In the genomic region with DNA sequence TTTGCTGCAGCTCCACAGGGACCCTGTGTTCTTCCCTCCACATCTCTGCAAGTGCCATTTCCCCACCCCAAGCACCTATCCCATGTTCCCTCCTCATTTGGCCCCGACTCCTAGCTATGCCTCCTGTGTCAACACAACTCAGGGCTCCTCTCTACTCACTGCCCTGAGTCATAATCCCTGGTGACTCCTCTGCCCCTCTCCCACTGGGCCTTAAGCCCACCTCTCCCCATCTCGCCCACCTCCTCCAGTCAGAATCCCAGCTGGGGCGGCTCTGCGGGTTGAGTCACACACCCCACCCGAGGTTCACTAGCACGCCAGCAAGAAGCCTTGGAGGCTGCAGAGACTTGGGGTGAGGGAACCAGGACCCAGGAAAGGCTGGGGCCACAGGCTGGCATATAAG, we compare ENCODE assay signal across 18 cellular contexts.
A peak's percentile ranks its signal among the peaks of the same experiment; 100 is the strongest.
DNase-seq lines count a peak whose midpoint lies in the region; TF ChIP-seq lines count a peak whose summit lies in the region.
"Had no signal": no experiment of that assay in that cellular context is flagged by ENCODE, and none has a peak within 500 bp of the region (broad histone marks: within the 10 kb centered on the region; RNA-seq: fewer than 3 reads in every experiment).

No MANE protein-coding gene starts in this region.

- TF ChIP-seq CTCF in AG10803 (conservative IDR thresholded peaks at IDR 0.05; ENCODE audit: low read length) (no peak), chondrocyte (IDR thresholded peaks at IDR 0.05) (no peak), nephron progenitor cell (IDR thresholded peaks at IDR 0.05) (no peak), coronary artery (IDR thresholded peaks at IDR 0.05) (no peak), esophagus squamous epithelium (IDR thresholded peaks at IDR 0.05) (no peak), colonic mucosa (IDR thresholded peaks at IDR 0.05) (no peak)

- intact Hi-C loops in esophagus squamous epithelium (cut with DNase I) (no loop called here), colonic mucosa (cut with DNase I) (no loop called here)

- H3K27me3 ChIP-seq in MG63 (no peaks in the 10 kb centered on the region), esophagus squamous epithelium (peaks cover 0 to 82% (median 0%) of the 10 kb centered on the region in 4 donors), colonic mucosa (peaks cover 6% of the 10 kb centered on the region)
- H3K27me3 ChIP-seq: tibial artery had no signal

- TF ChIP-seq POLR2A in esophagus squamous epithelium (IDR thresholded peaks at IDR 0.05) = no peak

- H3K4me3 Mint-ChIP-seq in chondrocyte (ENCODE audit: unreplicated experiment) = no peak overlapping the region
- no peak overlapping the region for H3K4me3 Mint-ChIP-seq in nephron progenitor cell

- H3K36me3 ChIP-seq in MG63 (no peaks in the 10 kb centered on the region), esophagus squamous epithelium (no peaks in the 10 kb centered on the region), colonic mucosa (no peaks in the 10 kb centered on the region)
- H3K36me3 ChIP-seq: prostate gland, tibial artery had no signal

- H3K36me3 Mint-ChIP-seq in chondrocyte (ENCODE audit: low read depth) (peaks cover 3% of the 10 kb centered on the region), nephron progenitor cell (ENCODE audit: low read depth) (peaks cover 15% of the 10 kb centered on the region)

- H3K9me3 Mint-ChIP-seq in chondrocyte (ENCODE audit: low read depth) (peaks cover 10% of the 10 kb centered on the region), nephron progenitor cell (peaks cover 32% of the 10 kb centered on the region)

- peak; percentile 61 for DNase-seq in AG10803 (ENCODE audit: low read depth)
- peak; percentile 94 for DNase-seq in MG63
- DNase-seq in chondrocyte (ENCODE audit: low spot score) = no peak
- DNase-seq in nephron progenitor cell = no peak
- no peak for DNase-seq in NCI-H1694 treated with DMSO at 0.1 percent for 48 hours (lab: John Stamatoyannopoulos, UW)
- no peak for DNase-seq in coronary artery (ENCODE audit: low spot score)
- no peak for DNase-seq in esophagus squamous epithelium (lab: John Stamatoyannopoulos, UW)
- DNase-seq in colonic mucosa = no peak
- DNase-seq: activated CD4-positive, alpha-beta T cell treated with anti-CD3 and anti-CD28 coated beads for 4 hours; amygdala; effector CD4-positive, alpha-beta T cell; head of caudate nucleus; NCI-H187 treated with DMSO at 0.1 percent for 48 hours; NCI-H510A treated with DMSO at 0.1 percent for 48 hours; T-helper 1 cell; tibial artery had no signal

- 51 to 56% methylated on average over 2 to 5 of the region's 6 CpGs for WGBS in esophagus squamous epithelium, 2 donors

- H3K9ac ChIP-seq in colonic mucosa (ENCODE audit: low read depth in 2 of 2, low read length in 2 of 2) = no peak overlapping the region

- peaks cover 0 to 11% (median 0%) of the 10 kb centered on the region in 3 donors for H3K4me1 ChIP-seq in esophagus squamous epithelium
- no peaks in the 10 kb centered on the region for H3K4me1 ChIP-seq in colonic mucosa
- H3K4me1 ChIP-seq: prostate gland had no signal

- H3K27ac Mint-ChIP-seq in chondrocyte (ENCODE audit: unreplicated experiment) (peak overlapping the region; percentile 91), nephron progenitor cell (peak overlapping the region; percentile 27)

- H3K27ac ChIP-seq in coronary artery (no peak overlapping the region), esophagus squamous epithelium (no peak overlapping the region), colonic mucosa (no peak overlapping the region)
- H3K27ac ChIP-seq: C4-2B, prostate gland, tibial artery had no signal

- no peaks in the 10 kb centered on the region for H3K9me3 ChIP-seq in MG63
- peaks cover 0 to 8% (median 5%) of the 10 kb centered on the region in 3 donors for H3K9me3 ChIP-seq in esophagus squamous epithelium
- H3K9me3 ChIP-seq in colonic mucosa = no peaks in the 10 kb centered on the region
- H3K9me3 ChIP-seq: prostate gland had no signal

- H3K4me3 ChIP-seq in AG10803 (ENCODE audit: low read length) (no peak overlapping the region), MG63 (no peak overlapping the region), coronary artery (no peak overlapping the region), esophagus squamous epithelium (no peak overlapping the region), colonic mucosa (no peak overlapping the region)
- H3K4me3 ChIP-seq: prostate gland, tibial artery had no signal

- H3K4me1 Mint-ChIP-seq in chondrocyte (ENCODE audit: low read depth) (peaks cover 38% of the 10 kb centered on the region), nephron progenitor cell (peaks cover 61% of the 10 kb centered on the region)

- H3K27me3 Mint-ChIP-seq in chondrocyte (ENCODE audit: low read depth) (no peaks in the 10 kb centered on the region), nephron progenitor cell (ENCODE audit: low read depth, poor library complexity) (peaks cover 13% of the 10 kb centered on the region)

Comparison
In these comparisons a context has a peak if more than half of its experiments do, and no peak if none do; other contexts are left out.
1. DNase-seq: peak in AG10803 (single experiment) and MG63 (single experiment); none in chondrocyte (single experiment), nephron progenitor cell (single experiment), NCI-H1694 treated with DMSO at 0.1 percent for 48 hours (single experiment), coronary artery (single experiment), esophagus squamous epithelium (single experiment) and colonic mucosa (single experiment).